Comparison of ENCODE assay signal across 8 cellular contexts in genomic region chr16:22077700-22078313, GRCh38. TPM values are rescaled to one million over a fixed set of nuclear protein-coding genes. Genes with fewer than 3 reads are reported as not detected.
DNase-seq lines count a peak whose midpoint lies in the region; ATAC-seq and TF ChIP-seq lines count a peak whose summit lies in the region.

No MANE protein-coding gene starts in this region.

- ATAC-seq in GM18870 (IDR thresholded peaks at IDR 0.05; ENCODE audit: unreplicated experiment), result no peak

- H3K56ac ChIP-seq in mesendoderm (ENCODE audit: low read length), result no peak overlapping the region

- WGBS in mesendoderm (ENCODE audit: extremely low coverage, insufficient coverage, low lambda C conversion rate), result no CpG with 5 or more reads among the region's 8 CpGs

- H3K79me2 ChIP-seq in mesendoderm (ENCODE audit: control insufficient read depth, insufficient read depth, low read length), result no peaks in the 10 kb centered on the region

- no peak overlapping the region for H2AK5ac ChIP-seq in mesendoderm (ENCODE audit: low read length)

- no peaks in the 10 kb centered on the region for H3K36me3 ChIP-seq in A673 (ENCODE audit: insufficient read depth, low read length, poor library complexity, severe bottlenecking)
- H3K36me3 ChIP-seq in mesendoderm (ENCODE audit: control insufficient read depth, insufficient read depth, low read length), result no peaks in the 10 kb centered on the region

- H3K23ac ChIP-seq in mesendoderm (ENCODE audit: low read length), result no peak overlapping the region

- no peak overlapping the region for H3K18ac ChIP-seq in mesendoderm (ENCODE audit: low read length)

- peaks cover 2% of the 10 kb centered on the region for H3K79me1 ChIP-seq in mesendoderm (ENCODE audit: low read length)

- H2BK15ac ChIP-seq in mesendoderm (replicated peaks; ENCODE audit: low read depth), result no peak overlapping the region

- no peaks in the 10 kb centered on the region for H3K27me3 ChIP-seq in A673 (replicated peaks; ENCODE audit: insufficient read depth, low read depth, low read length, poor library complexity)
- no peaks in the 10 kb centered on the region for H3K27me3 ChIP-seq in mesendoderm (ENCODE audit: insufficient read depth, low read length, poor library complexity)

- no peaks in the 10 kb centered on the region for H3K9me3 ChIP-seq in A673 (ENCODE audit: low read depth, low read length, poor library complexity, severe bottlenecking)

- no peak overlapping the region for H3K27ac ChIP-seq in A673 (ENCODE audit: low read depth, low read length, poor library complexity, severe bottlenecking)
- no peak overlapping the region for H3K27ac ChIP-seq in mesendoderm (ENCODE audit: low read depth, low read length)

- no peak overlapping the region for H4K8ac ChIP-seq in mesendoderm (ENCODE audit: low read depth, low read length)

- no peak overlapping the region for H3K4ac ChIP-seq in mesendoderm (ENCODE audit: low read depth, low read length)

- H3K4me3 ChIP-seq in A673 (ENCODE audit: low read depth, low read length, poor library complexity, severe bottlenecking) (no peak overlapping the region), mesendoderm (ENCODE audit: low read length) (no peak overlapping the region)

- H3K4me2 ChIP-seq in mesendoderm (ENCODE audit: low read length), result no peak overlapping the region

- CTCF ChIA-PET in A673 (lab: Charles Lee), result interaction anchor here (0.6 to 4.0 kb wide), 20 partner anchors 9 to 319 kb away, joined by 3 to 89 read pairs (median 4); partner anchors contain the start of genes MOSMO, PDZD9 and VWA3A

- no peak overlapping the region for H2BK120ac ChIP-seq in mesendoderm (ENCODE audit: low read depth, low read length)

- TF ChIP-seq CTCF in A673 (conservative IDR thresholded peaks at IDR 0.05; ENCODE audit: low read depth, low read length) (peak; percentile 93), GM20000 (IDR thresholded peaks at IDR 0.05; ENCODE audit: extremely low read depth, missing control alignments) (peak; percentile 30)

- H3K9ac ChIP-seq in mesendoderm (ENCODE audit: low read length), result no peak overlapping the region

- no peak overlapping the region for H2BK5ac ChIP-seq in mesendoderm (ENCODE audit: low read length)

- BruUV-seq in A673 (replicated peaks; lab: Mats Ljungman, UMichigan), result no TSS peak

- POLR2A ChIA-PET in A673 (lab: Charles Lee; ENCODE audit: low non-redundant PET), result no interaction called here

- H3K4me1 ChIP-seq in A673 (ENCODE audit: insufficient read depth, low read length, poor library complexity, severe bottlenecking), result no peaks in the 10 kb centered on the region
- no peaks in the 10 kb centered on the region for H3K4me1 ChIP-seq in mesendoderm (ENCODE audit: control insufficient read depth, low read depth, low read length)

- DNase-seq in A673 (ENCODE audit: low spot score), result peak; percentile 74
- peak; percentile 70 for DNase-seq in GM20000 (ENCODE audit: low spot score)
- peak; percentile 63 for DNase-seq in NCI-H69 (lab: John Stamatoyannopoulos, UW)
- peak; percentile 77 for DNase-seq in activated CD4-positive, alpha-beta T cell treated with anti-CD3 and anti-CD28 coated beads, Interleukin-2, amount 50 U/mL, for 1 hour
- peak; percentile 32 to 68 for DNase-seq in dermis microvascular lymphatic vessel endothelial cell (ENCODE audit: low read depth in 2 of 2)
- DNase-seq in mesendoderm, result peak; percentile 63
- peak; percentile 40 to 59 for DNase-seq in stimulated activated CD8-positive, alpha-beta memory T cell treated with anti-CD3 and anti-CD28 coated beads, Interleukin-2, amount 100 ng/mL, for 48 hours (ENCODE audit: low read depth in 2 of 2)

- no peak overlapping the region for H4K5ac ChIP-seq in mesendoderm (ENCODE audit: low read length)

- intact Hi-C loops in A673 (cut with micrococcal nuclease; ENCODE audit: unreplicated experiment), result loop anchor here (1.0 kb wide), 1 partner anchor 77 kb away; the partner anchor contains the start of gene PDZD9

RNA-seq across cellular contexts. Expression of gene VWA3A, which starts 14.5 kb away (rescaled TPM):
- total RNA-seq in A673 (2021) (0.57 and 0.64 TPM in 2 replicates), dermis microvascular lymphatic vessel endothelial cell (0.13 TPM in 1 of 2 replicates, not detected in the other)
- polyA plus RNA-seq in mesendoderm (2013, experiment 1 of 2), result 0.03 TPM
- polyA plus RNA-seq in mesendoderm (2013, experiment 2 of 2), result 0.01 TPM
